ENCODE assay signal across 8 cellular contexts in the genomic region with DNA sequence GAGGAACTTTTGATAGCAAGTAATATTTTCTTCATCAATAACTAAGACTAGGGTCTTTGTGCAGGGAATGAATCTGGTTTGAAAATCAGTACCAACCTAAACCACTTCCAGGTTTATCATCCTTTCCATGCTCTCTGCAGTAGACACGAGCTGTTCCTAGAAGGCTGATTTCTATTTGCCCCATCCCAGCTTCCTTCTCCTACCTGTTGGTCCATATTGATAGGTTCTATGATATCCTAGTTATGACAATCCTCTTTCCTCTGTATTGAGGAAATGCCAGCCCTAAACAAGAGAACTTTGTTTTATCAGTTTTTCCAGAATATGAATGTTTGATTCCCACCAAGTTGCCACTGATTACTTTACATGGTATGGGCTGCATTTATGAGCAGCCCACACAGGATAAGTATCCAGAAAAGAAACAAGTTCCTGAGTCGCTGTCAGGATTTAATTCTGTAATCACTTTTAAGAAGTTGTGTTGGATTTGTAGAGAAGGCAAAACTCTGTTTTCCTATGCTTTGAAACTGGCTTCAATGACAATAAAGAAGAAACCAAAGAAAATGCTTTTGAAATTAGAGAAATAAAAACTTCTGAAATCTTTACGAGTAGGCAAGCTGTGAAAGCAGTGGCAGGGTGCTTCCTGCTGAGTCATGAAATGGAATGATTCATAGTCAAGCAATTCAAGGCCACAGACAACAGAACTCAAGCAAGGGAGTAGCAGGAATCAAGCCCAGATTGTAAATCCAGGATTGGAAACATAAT. TPM values are rescaled to one million over a fixed set of nuclear protein-coding genes. Genes with fewer than 3 reads are reported as not detected.
DNase-seq lines count a peak whose midpoint lies in the region; ATAC-seq and FAIRE-seq lines count a peak whose summit lies in the region.

No MANE protein-coding gene starts in this region.

- H3K4me1 Mint-ChIP-seq in activated T-cell treated with anti-CD3 and anti-CD28 coated beads, Interleukin-2, amount 50 U/mL, for 4 hours (ENCODE audit: low read depth), result peaks cover 23% of the 10 kb centered on the region
- peaks cover 20 to 39% of the 10 kb centered on the region in 2 donors for H3K4me1 Mint-ChIP-seq in stimulated activated naive B cell treated with anti-CD40 and anti-IgM and Interleukin-4, amounts not matched to agents 10 μg/mL and 1 μg/mL and 100 μg/mL, for 72 hours

- in situ Hi-C loops in SK-MEL-5 (cut with HindIII; ENCODE audit: low pct_unique_long_range_greater_than_20kb, low sequenced_read_pairs), result no loop called here

- ATAC-seq in activated T-cell treated with anti-CD3 and anti-CD28 coated beads, Interleukin-2, amount 50 U/mL, for 4 hours, result peak; percentile 91 to 96
- peak; percentile 43 for ATAC-seq in HG03060 (IDR thresholded peaks at IDR 0.05; ENCODE audit: low read depth, unreplicated experiment)
- ATAC-seq in stimulated activated naive B cell treated with anti-CD40 and anti-IgM and Interleukin-4, amounts not matched to agents 10 μg/mL and 1 μg/mL and 100 μg/mL, for 72 hours (replicated peaks), result no peak

- no peaks in the 10 kb centered on the region for H3K36me3 Mint-ChIP-seq in activated T-cell treated with anti-CD3 and anti-CD28 coated beads, Interleukin-2, amount 50 U/mL, for 4 hours (ENCODE audit: insufficient read depth)
- no peaks in the 10 kb centered on the region for H3K36me3 Mint-ChIP-seq in stimulated activated naive B cell treated with anti-CD40 and anti-IgM and Interleukin-4, amounts not matched to agents 10 μg/mL and 1 μg/mL and 100 μg/mL, for 72 hours

- DNase-seq in activated T-cell treated with anti-CD3 and anti-CD28 coated beads, Interleukin-2, amount 50 U/mL, for 4 hours, result peak; percentile 11
- DNase-seq in activated T-cell treated with anti-CD3 and anti-CD28 coated beads for 4 hours (no peak), SK-MEL-5 (ENCODE audit: low read depth, low spot score) (peak; percentile 53), middle frontal gyrus (ENCODE audit: extremely low spot score, low spot score) (peak; percentile 50), mesenteric fat pad (ENCODE audit: low spot score) (no peak)
- DNase-seq in stimulated activated naive B cell treated with anti-CD40 and anti-IgM and Interleukin-4, amounts not matched to agents 10 μg/mL and 1 μg/mL and 100 μg/mL, for 72 hours, result no peak

- H3K4me3 Mint-ChIP-seq in activated T-cell treated with anti-CD3 and anti-CD28 coated beads, Interleukin-2, amount 50 U/mL, for 4 hours, result peak overlapping the region; percentile 2
- H3K4me3 Mint-ChIP-seq in stimulated activated naive B cell treated with anti-CD40 and anti-IgM and Interleukin-4, amounts not matched to agents 10 μg/mL and 1 μg/mL and 100 μg/mL, for 72 hours, result no peak overlapping the region

- H3K9me3 Mint-ChIP-seq in activated T-cell treated with anti-CD3 and anti-CD28 coated beads, Interleukin-2, amount 50 U/mL, for 4 hours, result no peaks in the 10 kb centered on the region
- no peaks in the 10 kb centered on the region for H3K9me3 Mint-ChIP-seq in stimulated activated naive B cell treated with anti-CD40 and anti-IgM and Interleukin-4, amounts not matched to agents 10 μg/mL and 1 μg/mL and 100 μg/mL, for 72 hours

- peak; percentile 94 for FAIRE-seq in endometrium (lab: Jason Lieb, UNC)

- no peaks in the 10 kb centered on the region for H3K27me3 Mint-ChIP-seq in activated T-cell treated with anti-CD3 and anti-CD28 coated beads, Interleukin-2, amount 50 U/mL, for 4 hours (ENCODE audit: low read depth)
- no peaks in the 10 kb centered on the region for H3K27me3 Mint-ChIP-seq in stimulated activated naive B cell treated with anti-CD40 and anti-IgM and Interleukin-4, amounts not matched to agents 10 μg/mL and 1 μg/mL and 100 μg/mL, for 72 hours

- H3K27ac Mint-ChIP-seq in stimulated activated naive B cell treated with anti-CD40 and anti-IgM and Interleukin-4, amounts not matched to agents 10 μg/mL and 1 μg/mL and 100 μg/mL, for 72 hours, result no peak overlapping the region

RNA-seq across cellular contexts. Expression of a gene that starts 37.3 kb away (rescaled TPM):
- total RNA-seq in activated T-cell treated with anti-CD3 and anti-CD28 coated beads, Interleukin-2, amount 50 U/mL, for 4 hours, result 10 to 100 TPM; 42.7 to 61.2 (median 61.1) TPM
- 25.1 and 29.7 TPM in 2 replicates for total RNA-seq in SK-MEL-5 (2014; rRNA removed; shearing (Covaris generic))
- 17.6 and 18.5 TPM in 2 replicates for polyA plus RNA-seq in SK-MEL-5 (2015; cell fraction: cytosol; rRNA removed)
- polyA plus RNA-seq in SK-MEL-5 (2015; cell fraction: nucleus; rRNA removed), result 120 and 140 TPM in 2 replicates
- 77.3 TPM for total RNA-seq in mesenteric fat pad

Comparison
In these comparisons a context has a peak if more than half of its experiments do, and no peak if none do; other contexts are left out.
1. DNase-seq: peak in activated T-cell treated with anti-CD3 and anti-CD28 coated beads, Interleukin-2, amount 50 U/mL, for 4 hours (single experiment), SK-MEL-5 (single experiment) and middle frontal gyrus (single experiment); none in activated T-cell treated with anti-CD3 and anti-CD28 coated beads for 4 hours (single experiment), mesenteric fat pad (single experiment) and stimulated activated naive B cell treated with anti-CD40 and anti-IgM and Interleukin-4, amounts not matched to agents 10 μg/mL and 1 μg/mL and 100 μg/mL, for 72 hours (single experiment).
2. ATAC-seq: peak in activated T-cell treated with anti-CD3 and anti-CD28 coated beads, Interleukin-2, amount 50 U/mL, for 4 hours (2 of 2) and HG03060 (single experiment); none in stimulated activated naive B cell treated with anti-CD40 and anti-IgM and Interleukin-4, amounts not matched to agents 10 μg/mL and 1 μg/mL and 100 μg/mL, for 72 hours (0 of 2).